10 cellular contexts compared by ENCODE assay signal in the genomic region with DNA sequence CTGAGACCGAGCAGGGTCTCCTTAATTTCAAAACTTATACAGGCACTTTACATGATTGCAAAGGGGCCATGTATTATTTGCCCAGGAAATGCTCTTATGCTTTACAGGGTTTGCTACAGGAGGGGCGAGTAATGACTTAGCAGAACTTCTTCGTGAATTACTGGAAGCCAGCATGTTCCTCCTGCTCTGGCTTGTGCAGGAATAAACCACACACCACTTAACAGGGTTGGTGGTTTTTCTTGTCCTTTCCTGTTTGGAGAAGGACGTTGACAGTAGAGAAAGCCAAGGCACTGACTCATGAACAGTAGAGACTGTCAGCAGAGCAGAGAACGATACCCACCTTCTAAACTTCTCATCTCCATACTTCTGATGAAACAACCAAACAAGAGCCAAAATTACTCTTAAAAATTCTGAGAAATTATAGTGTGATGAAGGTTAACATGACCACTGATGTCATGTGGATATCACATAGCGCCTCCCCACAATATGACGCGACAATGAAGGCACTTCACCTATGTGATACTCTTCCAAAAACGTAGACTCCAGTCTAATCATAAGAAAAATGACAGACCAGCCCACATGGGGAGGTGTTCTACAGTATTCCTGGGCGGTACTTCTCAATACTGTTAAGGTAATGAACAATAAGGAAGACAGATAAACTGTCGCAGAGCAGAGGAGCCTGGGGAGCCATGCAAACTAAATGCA. TPM values are rescaled to one million over a fixed set of nuclear protein-coding genes. Genes with fewer than 3 reads are reported as not detected.
DNase-seq lines count a peak whose midpoint lies in the region; ATAC-seq and TF ChIP-seq lines count a peak whose summit lies in the region.
"Had no signal": no experiment of that assay in that cellular context is flagged by ENCODE, and none has a peak within 500 bp of the region (broad histone marks: within the 10 kb centered on the region; RNA-seq: fewer than 3 reads in every experiment).

No MANE protein-coding gene starts in this region.

- no peak overlapping the region for H3K27ac ChIP-seq in lower lobe of right lung
- H3K27ac ChIP-seq in gastroesophageal sphincter, result no peak overlapping the region
- H3K27ac ChIP-seq: esophagus muscularis mucosa had no signal

- H3K4me1 ChIP-seq in lower lobe of right lung, result no peaks in the 10 kb centered on the region
- no peaks in the 10 kb centered on the region for H3K4me1 ChIP-seq in gastroesophageal sphincter
- H3K4me1 ChIP-seq: esophagus muscularis mucosa had no signal

- ATAC-seq in HG02642 (IDR thresholded peaks at IDR 0.05; ENCODE audit: poor library complexity, unreplicated experiment), result peak; percentile 55
- ATAC-seq in lower lobe of right lung, result peak; percentile 62 to 78
- no peak for ATAC-seq in gastroesophageal sphincter
- ATAC-seq: Panc1 had no signal

- no peak for TF ChIP-seq EP300 in gastroesophageal sphincter (IDR thresholded peaks at IDR 0.05)

- WGBS in gastroesophageal sphincter (ENCODE audit: low coverage in 1 of 2), 2 donors, result 73 to 85% methylated on average over 9 to 11 of the region's 11 CpGs

- H3K36me3 ChIP-seq in lower lobe of right lung (no peaks in the 10 kb centered on the region), gastroesophageal sphincter (no peaks in the 10 kb centered on the region)
- H3K36me3 ChIP-seq: esophagus muscularis mucosa had no signal

- H3K27me3 ChIP-seq in lower lobe of right lung (ENCODE audit: low read depth) (no peaks in the 10 kb centered on the region), gastroesophageal sphincter (no peaks in the 10 kb centered on the region)
- H3K27me3 ChIP-seq: esophagus muscularis mucosa had no signal

- DNase-seq in CD1c-positive myeloid dendritic cell (ENCODE audit: extremely low spot score) (peak; percentile 73), lower lobe of right lung (no peak), NCI-H187 treated with DMSO at 0.1 percent for 48 hours (lab: John Stamatoyannopoulos, UW) (no peak), NCI-H82 treated with DMSO at 0.1 percent for 48 hours (lab: John Stamatoyannopoulos, UW; ENCODE audit: unreplicated experiment) (no peak), NCI-H510A treated with DMSO at 0.1 percent for 48 hours (lab: John Stamatoyannopoulos, UW) (no peak)
- DNase-seq in activated CD4-positive, alpha-beta T cell treated with anti-CD3 and anti-CD28 coated beads, Interleukin-2, amount 50 U/mL, for 48 hours, result peak; percentile 31 to 54

- intact Hi-C loops in lower lobe of right lung (cut with DNase I), result no loop called here

- no peaks in the 10 kb centered on the region for H3K9me3 ChIP-seq in lower lobe of right lung
- H3K9me3 ChIP-seq in gastroesophageal sphincter, result no peaks in the 10 kb centered on the region
- H3K9me3 ChIP-seq: esophagus muscularis mucosa had no signal

- TF ChIP-seq POLR2A in gastroesophageal sphincter (IDR thresholded peaks at IDR 0.05), result no peak

- H3K4me3 ChIP-seq in lower lobe of right lung, result no peak overlapping the region
- H3K4me3 ChIP-seq in gastroesophageal sphincter, result no peak overlapping the region
- H3K4me3 ChIP-seq: esophagus muscularis mucosa had no signal

- TF ChIP-seq CTCF in lower lobe of right lung (IDR thresholded peaks at IDR 0.05) (no peak), gastroesophageal sphincter (IDR thresholded peaks at IDR 0.05) (no peak)

RNA-seq across cellular contexts. Expression of a gene that starts 24.7 kb away (rescaled TPM):
- total RNA-seq in lower lobe of right lung (36.1 TPM), gastroesophageal sphincter (10 to 100 TPM in 1 of 4 donors, 1 to 10 TPM in 3; 1.5 to 10.3 (median 5.7) TPM)

Comparison
In these comparisons a context has a peak if more than half of its experiments do, and no peak if none do; other contexts are left out.
1. DNase-seq: peak in CD1c-positive myeloid dendritic cell (single experiment) and activated CD4-positive, alpha-beta T cell treated with anti-CD3 and anti-CD28 coated beads, Interleukin-2, amount 50 U/mL, for 48 hours (2 of 2); none in lower lobe of right lung (single experiment), NCI-H187 treated with DMSO at 0.1 percent for 48 hours (single experiment), NCI-H82 treated with DMSO at 0.1 percent for 48 hours (single experiment) and NCI-H510A treated with DMSO at 0.1 percent for 48 hours (single experiment).